Comparison of ENCODE assay signal across 8 cellular contexts in the genomic region with DNA sequence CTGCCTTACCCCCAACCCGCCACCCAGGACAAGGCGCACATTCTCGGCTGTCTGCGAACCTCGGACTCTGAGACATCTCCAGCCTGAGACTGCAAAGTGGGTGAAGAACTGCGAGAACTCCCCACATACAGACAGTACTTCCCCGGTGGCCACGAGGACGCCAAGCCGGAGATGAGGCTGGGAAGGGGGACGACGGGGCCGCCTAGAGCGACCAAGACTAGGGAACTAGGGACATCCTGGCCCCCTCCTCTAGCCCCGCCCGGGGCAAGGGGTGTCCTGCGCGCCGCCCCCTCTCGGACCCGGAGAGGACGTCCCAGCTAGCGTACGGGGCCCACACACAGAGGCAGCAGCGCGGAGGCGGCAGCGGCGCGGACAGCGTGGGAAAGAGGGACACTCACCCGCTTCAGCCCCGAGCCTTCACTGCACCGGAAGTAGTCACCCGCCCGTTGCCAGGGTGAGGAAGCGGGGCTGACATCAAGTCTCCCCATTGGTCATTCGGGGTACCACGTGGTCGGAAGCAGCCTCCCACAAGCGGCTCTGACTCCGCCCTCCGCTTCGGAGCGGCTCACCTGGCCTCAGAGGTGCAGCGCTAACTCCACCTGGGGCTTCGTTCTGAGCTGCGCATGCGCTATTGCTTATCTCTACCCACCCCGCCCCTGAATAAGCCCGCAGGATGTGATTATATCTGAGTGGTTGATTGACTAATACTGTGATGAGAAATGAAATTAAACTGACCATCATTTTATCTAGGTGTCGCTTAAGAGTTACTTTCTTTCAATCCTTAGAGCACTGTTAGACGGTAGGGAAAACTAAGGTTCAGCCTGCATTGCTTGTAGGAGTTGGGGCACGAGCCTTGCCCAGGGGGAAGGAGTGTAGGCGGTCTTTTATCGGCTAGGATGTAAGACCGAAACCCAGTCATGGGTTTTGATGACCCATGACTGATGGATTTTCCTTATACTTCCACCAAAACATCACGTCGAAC. TPM values are rescaled to one million over a fixed set of nuclear protein-coding genes. Genes with fewer than 3 reads are reported as not detected.
DNase-seq lines count a peak whose midpoint lies in the region; ATAC-seq, FAIRE-seq and TF ChIP-seq lines count a peak whose summit lies in the region.

A gene with protein sequence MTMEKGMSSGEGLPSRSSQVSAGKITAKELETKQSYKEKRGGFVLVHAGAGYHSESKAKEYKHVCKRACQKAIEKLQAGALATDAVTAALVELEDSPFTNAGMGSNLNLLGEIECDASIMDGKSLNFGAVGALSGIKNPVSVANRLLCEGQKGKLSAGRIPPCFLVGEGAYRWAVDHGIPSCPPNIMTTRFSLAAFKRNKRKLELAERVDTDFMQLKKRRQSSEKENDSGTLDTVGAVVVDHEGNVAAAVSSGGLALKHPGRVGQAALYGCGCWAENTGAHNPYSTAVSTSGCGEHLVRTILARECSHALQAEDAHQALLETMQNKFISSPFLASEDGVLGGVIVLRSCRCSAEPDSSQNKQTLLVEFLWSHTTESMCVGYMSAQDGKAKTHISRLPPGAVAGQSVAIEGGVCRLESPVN (minus strand): TSS at position 437 of the 982 bp plus-strand sequence. CDS start 8,854 bp downstream, outside the sequence.

- no peak for TF ChIP-seq CTCF in WERI-Rb-1 (IDR thresholded peaks at IDR 0.05; ENCODE audit: low read depth, low read length)
- TF ChIP-seq CTCF in bronchial epithelial cell (IDR thresholded peaks at IDR 0.05; ENCODE audit: insufficient read depth, low read length, severe bottlenecking), result no peak
- TF ChIP-seq CTCF in smooth muscle cell (IDR thresholded peaks at IDR 0.05; ENCODE audit: borderline replicate concordance, insufficient read depth, poor library complexity, severe bottlenecking), result no peak

- H3K36me3 ChIP-seq in ACC112 (ENCODE audit: insufficient read depth, low read length), result no peaks in the 10 kb centered on the region
- peaks cover 3% of the 10 kb centered on the region; the same call in 1 of the 2 replicates for H3K36me3 ChIP-seq in WERI-Rb-1
- no peaks in the 10 kb centered on the region for H3K36me3 ChIP-seq in bronchial epithelial cell (ENCODE audit: control insufficient read depth, insufficient read depth, low read length)
- no peaks in the 10 kb centered on the region for H3K36me3 ChIP-seq in smooth muscle cell (ENCODE audit: low read depth)

- H4K20me1 ChIP-seq in smooth muscle cell (ENCODE audit: low read depth), result peaks cover 2% of the 10 kb centered on the region

- ATAC-seq in GM18868 (IDR thresholded peaks at IDR 0.05; ENCODE audit: unreplicated experiment) (peak; percentile 100), HG03108 (IDR thresholded peaks at IDR 0.05; ENCODE audit: unreplicated experiment) (peak; percentile 100)

- H3K27ac ChIP-seq in ACC112 (ENCODE audit: low read depth, low read length) (peak within 1 kb of the TSS; percentile 85), WERI-Rb-1 (peak within 1 kb of the TSS; percentile 69), smooth muscle cell (ENCODE audit: low read depth) (peak within 1 kb of the TSS; percentile 83)

- no peaks in the 10 kb centered on the region for H3K9me3 ChIP-seq in WERI-Rb-1 (ENCODE audit: severe bottlenecking)
- H3K9me3 ChIP-seq in smooth muscle cell (replicated peaks; ENCODE audit: low read depth), result no peaks in the 10 kb centered on the region

- FAIRE-seq in bronchial epithelial cell (lab: Jason Lieb, UNC), result peak; percentile 60

- DNase-seq in NCI-H2196 (lab: John Stamatoyannopoulos, UW; ENCODE audit: unreplicated experiment), result peak; percentile 98
- DNase-seq in WERI-Rb-1, result peak; percentile 97
- DNase-seq in bronchial epithelial cell (ENCODE audit: low read depth), result peak; percentile 97
- DNase-seq in iPS-NIHi11 (ENCODE audit: low spot score), result peak; percentile 96
- peak; percentile 70 for DNase-seq in smooth muscle cell (lab: John Stamatoyannopoulos, UW; ENCODE audit: unreplicated experiment)

- peak within 1 kb of the TSS; percentile 85 for H3K9ac ChIP-seq in smooth muscle cell (ENCODE audit: low read depth)

- H3K27me3 ChIP-seq in ACC112 (ENCODE audit: insufficient read depth, low read length), result peaks cover 21% of the 10 kb centered on the region
- H3K27me3 ChIP-seq in WERI-Rb-1 (ENCODE audit: insufficient read depth, low read depth, severe bottlenecking), result no peaks in the 10 kb centered on the region
- no peaks in the 10 kb centered on the region for H3K27me3 ChIP-seq in bronchial epithelial cell (ENCODE audit: control insufficient read depth, insufficient read depth, low read length)
- peaks cover 31% of the 10 kb centered on the region for H3K27me3 ChIP-seq in smooth muscle cell (ENCODE audit: low read depth)

- peak within 1 kb of the TSS; percentile 98 for H3K4me3 ChIP-seq in ACC112 (ENCODE audit: low read depth, low read length)
- H3K4me3 ChIP-seq in WERI-Rb-1 (ENCODE audit: low read depth, low read length), result peak within 1 kb of the TSS; percentile 66
- peak within 1 kb of the TSS; percentile 98 for H3K4me3 ChIP-seq in bronchial epithelial cell (ENCODE audit: low read depth, low read length)
- peak within 1 kb of the TSS; percentile 73 for H3K4me3 ChIP-seq in smooth muscle cell

- 2% methylated on average over 55 of the region's 59 CpGs for WGBS in smooth muscle cell (ENCODE audit: low lambda C conversion rate)

- H3K79me2 ChIP-seq in ACC112 (ENCODE audit: control insufficient read depth, insufficient read depth, low read length, unreplicated experiment), result peaks cover 33% of the 10 kb centered on the region
- H3K79me2 ChIP-seq in smooth muscle cell (ENCODE audit: low read depth), result peaks cover 44% of the 10 kb centered on the region

- H3F3A ChIP-seq in smooth muscle cell (ENCODE audit: low read depth), result no peaks in the 10 kb centered on the region

- H3K4me2 ChIP-seq in smooth muscle cell, result peak within 1 kb of the TSS; percentile 94

- H2AFZ ChIP-seq in ACC112 (ENCODE audit: low read length, unreplicated experiment) (peak within 1 kb of the TSS; percentile 100), smooth muscle cell (ENCODE audit: low read depth) (peak within 1 kb of the TSS; percentile 98)

- peaks cover 3% of the 10 kb centered on the region for H3K4me1 ChIP-seq in ACC112 (ENCODE audit: control insufficient read depth, insufficient read depth, low read length, unreplicated experiment)
- peaks cover 9% of the 10 kb centered on the region for H3K4me1 ChIP-seq in smooth muscle cell (ENCODE audit: low read depth)

RNA-seq across cellular contexts. Expression of the gene that starts here (rescaled TPM):
- 16.0 and 18.7 TPM in 2 replicates for total RNA-seq in bronchial epithelial cell
- total RNA-seq in smooth muscle cell, result 11.2 and 17.5 TPM in 2 replicates
- 6.4 and 11.3 TPM in 2 replicates for polyA plus RNA-seq in smooth muscle cell

Comparison
In these comparisons a context has a peak if more than half of its experiments do, and no peak if none do; other contexts are left out.
1. Peak in every context shown above with its lines: DNase-seq, ATAC-seq, H3K4me3 ChIP-seq and H3K27ac ChIP-seq.